ENCODE assay signal across 21 cellular contexts in genomic region chr4:81601270-81601694, GRCh38.
DNase-seq lines count a peak whose midpoint lies in the region; ATAC-seq and TF ChIP-seq lines count a peak whose summit lies in the region.
"Had no signal": no experiment of that assay in that cellular context is flagged by ENCODE, and none has a peak within 500 bp of the region (broad histone marks: within the 10 kb centered on the region; RNA-seq: fewer than 3 reads in every experiment).

No MANE protein-coding gene starts in this region.

- H2AK5ac ChIP-seq in neuronal stem cell (ENCODE audit: low read depth, low read length) = no peak overlapping the region

- no peak for ATAC-seq in HG03139 (IDR thresholded peaks at IDR 0.05; ENCODE audit: unreplicated experiment)
- ATAC-seq: natural killer cell, SK-N-SH treated with all-trans-retinoic acid at 6 μM for 48 hours had no signal

- no peak overlapping the region for H3K18ac ChIP-seq in neuronal stem cell (ENCODE audit: low read length)

- H3K9me3 ChIP-seq in left ventricle myocardium inferior (replicated peaks) = peaks cover 8% of the 10 kb centered on the region
- peaks cover 0 to 4% of the 10 kb centered on the region in 2 donors for H3K9me3 ChIP-seq in neuronal stem cell (replicated peaks in 1 of 2; ENCODE audit: control insufficient read depth in 2 of 2, insufficient read depth in 1 of 2, low read depth in 1 of 2, low read length in 2 of 2)
- H3K9me3 ChIP-seq in OCI-LY7 (ENCODE audit: low read length) = peaks cover 16% of the 10 kb centered on the region; the same call in 1 of the 2 replicates
- no peaks in the 10 kb centered on the region for H3K9me3 ChIP-seq in ascending aorta
- H3K9me3 ChIP-seq in spleen = peaks cover 0 to 10% (median 2%) of the 10 kb centered on the region in 8 donors
- H3K9me3 ChIP-seq: esophagus squamous epithelium, Peyer's patch, suprapubic skin had no signal

- CTCF ChIA-PET in OCI-LY7 (lab: Charles Lee; ENCODE audit: unreplicated experiment) = no interaction called here

- no peaks in the 10 kb centered on the region for H3K9me2 ChIP-seq in OCI-LY7 (ENCODE audit: insufficient read depth, low read length)

- no peaks in the 10 kb centered on the region for H3K79me1 ChIP-seq in neuronal stem cell (ENCODE audit: low read depth, low read length)

- H3K9ac ChIP-seq in neuronal stem cell (ENCODE audit: low read depth, low read length, poor library complexity) = no peak overlapping the region

- peak overlapping the region in 1 of 2 donors; percentile 47 for H3K27ac ChIP-seq in coronary artery
- peak overlapping the region; percentile 62 for H3K27ac ChIP-seq in left ventricle myocardium inferior (replicated peaks)
- peak overlapping the region; percentile 4 for H3K27ac ChIP-seq in neuronal stem cell (replicated peaks; ENCODE audit: low read length)
- no peak overlapping the region for H3K27ac ChIP-seq in OCI-LY7 (ENCODE audit: low read depth, low read length, poor library complexity, severe bottlenecking)
- no peak overlapping the region for H3K27ac ChIP-seq in ascending aorta
- H3K27ac ChIP-seq in spleen = peak overlapping the region in 1 of 8 donors; percentile 38
- H3K27ac ChIP-seq: dorsolateral prefrontal cortex, suprapubic skin had no signal

- intact Hi-C loops in left ventricle myocardium inferior (cut with micrococcal nuclease) (no loop called here), OCI-LY7 (cut with micrococcal nuclease; ENCODE audit: unreplicated experiment) (loop anchor here (10.0 kb wide), 1 partner anchor 244 kb away; no protein-coding TSS in a partner anchor), ascending aorta (cut with DNase I) (no loop called here), spleen (cut with DNase I; ENCODE audit: low total_unique reads) (no loop called here)

- H3K4me3 ChIP-seq in coronary artery = peak overlapping the region; percentile 19
- peak overlapping the region; percentile 9 for H3K4me3 ChIP-seq in left ventricle myocardium inferior
- H3K4me3 ChIP-seq in neuronal stem cell (ENCODE audit: low read length in 2 of 2) = no peak overlapping the region
- H3K4me3 ChIP-seq in OCI-LY7 (ENCODE audit: low read depth, low read length, poor library complexity, severe bottlenecking) = no peak overlapping the region
- H3K4me3 ChIP-seq in ascending aorta = no peak overlapping the region
- no peak overlapping the region for H3K4me3 ChIP-seq in spleen
- H3K4me3 ChIP-seq: dorsolateral prefrontal cortex, esophagus squamous epithelium, Peyer's patch, suprapubic skin had no signal

- H2BK5ac ChIP-seq in neuronal stem cell (ENCODE audit: low read length) = no peak overlapping the region

- H4K8ac ChIP-seq in neuronal stem cell (ENCODE audit: low read depth, low read length) = no peak overlapping the region

- H4K91ac ChIP-seq in neuronal stem cell (ENCODE audit: low read depth, low read length, poor library complexity) = no peak overlapping the region

- no peak for TF ChIP-seq POLR2A in spleen (IDR thresholded peaks at IDR 0.05)

- WGBS in neuronal stem cell (ENCODE audit: extremely low coverage in 2 of 2, insufficient read length in 2 of 2, insufficient replicate concordance in 1 of 2), 2 donors = no CpG with 5 or more reads among the region's 3 CpGs
- 63 to 92% (median 83%) methylated on average over 3 of the region's 3 CpGs for WGBS in spleen, 5 donors

- TF ChIP-seq CTCF in coronary artery (IDR thresholded peaks at IDR 0.05) (no peak), left ventricle myocardium inferior (IDR thresholded peaks at IDR 0.05; ENCODE audit: borderline replicate concordance) (no peak), OCI-LY7 (conservative IDR thresholded peaks at IDR 0.05; ENCODE audit: low read length) (no peak), ascending aorta (IDR thresholded peaks at IDR 0.05) (no peak), spleen (IDR thresholded peaks at IDR 0.05 in 8 of 11, conservative IDR thresholded peaks at IDR 0.05 in 3 of 11) (no peak)

- no peak overlapping the region for H3K4ac ChIP-seq in neuronal stem cell (ENCODE audit: low read length)

- H2BK15ac ChIP-seq in neuronal stem cell (ENCODE audit: low read length) = no peak overlapping the region

- H3K4me2 ChIP-seq in neuronal stem cell (ENCODE audit: insufficient read depth, low read length, poor library complexity, severe bottlenecking) = no peak overlapping the region
- no peak overlapping the region for H3K4me2 ChIP-seq in OCI-LY7 (ENCODE audit: low read length)

- POLR2A ChIA-PET in OCI-LY7 (lab: Charles Lee) = no interaction called here

- H3K14ac ChIP-seq in neuronal stem cell (ENCODE audit: low read length) = no peak overlapping the region

- H3K4me1 ChIP-seq in left ventricle myocardium inferior (peaks cover 31% of the 10 kb centered on the region), neuronal stem cell (ENCODE audit: control insufficient read depth in 2 of 2, insufficient read depth in 1 of 2, low read depth in 1 of 2, low read length in 2 of 2) (peaks cover 8 to 9% of the 10 kb centered on the region in 2 donors), OCI-LY7 (ENCODE audit: insufficient read depth, low read length, poor library complexity, severe bottlenecking) (peaks cover 14% of the 10 kb centered on the region), ascending aorta (no peaks in the 10 kb centered on the region), spleen (peaks cover 7 to 18% (median 15%) of the 10 kb centered on the region in 6 donors)

- BruUV-seq in OCI-LY7 (replicated peaks; lab: Mats Ljungman, UMichigan) = no TSS peak

- no peaks in the 10 kb centered on the region for H4K20me1 ChIP-seq in OCI-LY7 (ENCODE audit: insufficient read depth, low read length)

- DNase-seq in NCI-H69 (lab: John Stamatoyannopoulos, UW) = peak; percentile 57
- no peak for DNase-seq in coronary artery (ENCODE audit: low spot score)
- no peak for DNase-seq in left ventricle myocardium inferior
- no peak for DNase-seq in neuronal stem cell (ENCODE audit: low spot score)
- DNase-seq in OCI-LY7 (ENCODE audit: low spot score) = no peak
- no peak for DNase-seq in ascending aorta (ENCODE audit: low spot score in 2 of 2)
- DNase-seq in spleen = no peak
- DNase-seq: activated CD4-positive, CD25-positive, alpha-beta regulatory T cell; activated CD8-positive, alpha-beta memory T cell treated with anti-CD3 and anti-CD28 coated beads for 24 hours; activated T-cell treated with anti-CD3 and anti-CD28 coated beads, Interleukin-2, amount 50 U/mL, for 48 hours; CD4-positive, CD25-positive, alpha-beta regulatory T cell; dorsolateral prefrontal cortex; esophagus squamous epithelium; natural killer cell; NCI-H1694; NCI-H82; Peyer's patch; T-helper 9 cell had no signal

- H3K27me3 ChIP-seq in left ventricle myocardium inferior (ENCODE audit: low read depth) = no peaks in the 10 kb centered on the region
- peaks cover 0 to 33% (median 0%) of the 10 kb centered on the region in 3 experiments for H3K27me3 ChIP-seq in neuronal stem cell (ENCODE audit: control insufficient read depth in 3 of 3, insufficient read depth in 3 of 3, low read depth in 1 of 3, low read length in 3 of 3)
- no peaks in the 10 kb centered on the region for H3K27me3 ChIP-seq in ascending aorta
- no peaks in the 10 kb centered on the region for H3K27me3 ChIP-seq in spleen (replicated peaks in 1 of 7)
- H3K27me3 ChIP-seq: esophagus squamous epithelium, Peyer's patch, suprapubic skin had no signal

- H3K36me3 ChIP-seq in left ventricle myocardium inferior (no peaks in the 10 kb centered on the region), neuronal stem cell (replicated peaks in 1 of 2; ENCODE audit: control insufficient read depth in 2 of 2, insufficient read depth in 2 of 2, low read length in 2 of 2) (no peaks in the 10 kb centered on the region), OCI-LY7 (ENCODE audit: insufficient read depth, low read length) (no peaks in the 10 kb centered on the region; the same call in 1 of the 2 replicates), ascending aorta (no peaks in the 10 kb centered on the region), spleen (no peaks in the 10 kb centered on the region)
- H3K36me3 ChIP-seq: esophagus squamous epithelium, Peyer's patch, suprapubic skin had no signal

- H2AFZ ChIP-seq in neuronal stem cell (ENCODE audit: low read length) = no peak overlapping the region
- H2AFZ ChIP-seq in OCI-LY7 (ENCODE audit: low read length) = no peak overlapping the region

- no peak overlapping the region for H2BK12ac ChIP-seq in neuronal stem cell (ENCODE audit: low read length)

- H3K79me2 ChIP-seq in OCI-LY7 (ENCODE audit: insufficient read depth, low read depth, low read length) = no peaks in the 10 kb centered on the region

- no peak overlapping the region for H3K23ac ChIP-seq in neuronal stem cell (ENCODE audit: low read depth, low read length, poor library complexity)

- H2BK120ac ChIP-seq in neuronal stem cell (ENCODE audit: low read depth, low read length) = no peak overlapping the region

Comparison
In these comparisons a context has a peak if more than half of its experiments do, and no peak if none do; other contexts are left out.
1. H3K27ac ChIP-seq: peak in left ventricle myocardium inferior (single experiment) and neuronal stem cell (single experiment); none in OCI-LY7 (single experiment) and ascending aorta (0 of 2).
2. H3K4me3 ChIP-seq: peak in coronary artery (single experiment) and left ventricle myocardium inferior (single experiment); none in neuronal stem cell (0 of 2), OCI-LY7 (single experiment), ascending aorta (0 of 2) and spleen (0 of 8).